ENCODE assay signal across 1 cellular context in genomic region chr10:119375574-119376265, GRCh38.
A peak's percentile ranks its signal among the peaks of the same experiment; 100 is the strongest.
TF ChIP-seq lines count a peak whose summit lies in the region.

No MANE protein-coding gene starts in this region.

TF ChIP-seq in IMR-90, 13 proteins besides CTCF, POLR2A, EP300 and RAD21 (continued from another document):
- TF ChIP-seq USF2 (IDR thresholded peaks at IDR 0.05; ENCODE audit: low read depth, low read length) (no peak), BHLHE40 (IDR thresholded peaks at IDR 0.05; ENCODE audit: low read depth, low read length) (no peak), MXI1 (IDR thresholded peaks at IDR 0.05; ENCODE audit: borderline replicate concordance, low read depth, low read length) (peak; percentile 72; the same call in 1 of the 2 replicates), ELK1 (IDR thresholded peaks at IDR 0.05; ENCODE audit: borderline replicate concordance, low read depth, low read length) (no peak), CEBPB (IDR thresholded peaks at IDR 0.05; ENCODE audit: low read depth, low read length) (peak; percentile 73), RFX5 (IDR thresholded peaks at IDR 0.05; ENCODE audit: low read depth, low read length) (no peak), RCOR1 (IDR thresholded peaks at IDR 0.05; ENCODE audit: insufficient replicate concordance, low read length) (no peak), NFE2L2 (IDR thresholded peaks at IDR 0.05; ENCODE audit: low read depth, low read length) (no peak), MAFK (IDR thresholded peaks at IDR 0.05; ENCODE audit: low read depth, low read length) (no peak)
